ENCODE assay signal across 23 cellular contexts in the genomic region with DNA sequence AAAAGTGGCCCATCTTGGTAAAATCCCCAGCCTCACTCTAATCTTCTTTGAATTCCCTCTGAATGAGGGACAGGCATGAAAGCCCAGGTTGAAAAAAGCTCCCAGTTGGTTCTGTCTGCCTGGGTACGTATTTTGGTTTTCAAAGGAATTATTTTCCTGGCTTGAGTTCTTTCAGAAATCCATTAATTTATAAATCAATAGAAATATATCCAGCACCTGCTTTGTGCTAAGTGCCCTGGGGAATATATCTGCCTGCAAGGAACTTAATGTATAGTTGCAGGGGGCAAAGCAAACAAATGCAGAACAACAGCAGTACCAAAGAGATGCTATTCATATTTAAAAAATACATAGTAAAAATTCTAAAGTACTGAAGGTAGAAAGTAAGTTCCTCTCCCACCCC.
A peak's percentile ranks its signal among the peaks of the same experiment; 100 is the strongest.
DNase-seq lines count a peak whose midpoint lies in the region; ATAC-seq lines count a peak whose summit lies in the region.
"Had no signal": no experiment of that assay in that cellular context is flagged by ENCODE, and none has a peak within 500 bp of the region (broad histone marks: within the 10 kb centered on the region; RNA-seq: fewer than 3 reads in every experiment).

No MANE protein-coding gene starts in this region.

- in situ Hi-C loops in HAP-1 (cut with MboI; ENCODE audit: low sequenced_read_pairs), result no loop called here

- H3K4me1 ChIP-seq in HAP-1, result peaks cover 31% of the 10 kb centered on the region
- H3K4me1 ChIP-seq: A549; BE2C; BLaER1 treated with 17β-estradiol and CSF1 and Interleukin-3, amounts not matched to agents 10 nM and 100 nM had no signal

- DNase-seq in NCI-H2081 (lab: John Stamatoyannopoulos, UW), result peak; percentile 19 to 25
- no peak for DNase-seq in NCI-H2081 treated with DMSO at 0.1 percent for 48 hours (lab: John Stamatoyannopoulos, UW)
- peak; percentile 60 to 89 for DNase-seq in HAP-1 (ENCODE audit: low spot score in 2 of 2)
- peak; percentile 65 for DNase-seq in NCI-H69 (lab: John Stamatoyannopoulos, UW)
- no peak for DNase-seq in midbrain (lab: John Stamatoyannopoulos, UW)
- no peak for DNase-seq in head of caudate nucleus
- DNase-seq: 8988T; ACHN; AML-193; BE2C; CD4-positive, alpha-beta T cell; CD8-positive, alpha-beta memory T cell; DMS 273 treated with DMSO at 0.1 percent for 48 hours; DMS79; EL; GDM1; GM23248; H9; HFFc6 had no signal

- no peak for ATAC-seq in HG02885 (IDR thresholded peaks at IDR 0.05; ENCODE audit: poor library complexity, unreplicated experiment)
- ATAC-seq: A549, GM12878 had no signal

- H3K4me3 ChIP-seq in HAP-1, result no peak overlapping the region
- H3K4me3 ChIP-seq: A549; BLaER1 treated with 17β-estradiol and CSF1 and Interleukin-3, amounts not matched to agents 10 nM and 100 nM; GM12878; GM23248 had no signal

- no peaks in the 10 kb centered on the region for H3K27me3 ChIP-seq in HAP-1 (ENCODE audit: low read depth)
- H3K27me3 ChIP-seq: BE2C; BLaER1 treated with 17β-estradiol and CSF1 and Interleukin-3, amounts not matched to agents 10 nM and 100 nM had no signal

- intact Hi-C loops in head of caudate nucleus (cut with DNase I), result no loop called here

- no peaks in the 10 kb centered on the region for H3K36me3 ChIP-seq in HAP-1 (replicated peaks)
- H3K36me3 ChIP-seq: BE2C; BLaER1 treated with 17β-estradiol and CSF1 and Interleukin-3, amounts not matched to agents 10 nM and 100 nM had no signal

- no peaks in the 10 kb centered on the region for H3K9me3 ChIP-seq in HAP-1
- H3K9me3 ChIP-seq: BE2C had no signal

Comparison
In these comparisons a context has a peak if more than half of its experiments do, and no peak if none do; other contexts are left out.
1. DNase-seq: peak in NCI-H2081 (2 of 2), HAP-1 (2 of 2) and NCI-H69 (single experiment); none in NCI-H2081 treated with DMSO at 0.1 percent for 48 hours (single experiment), midbrain (single experiment) and head of caudate nucleus (0 of 42).